In the genomic region with DNA sequence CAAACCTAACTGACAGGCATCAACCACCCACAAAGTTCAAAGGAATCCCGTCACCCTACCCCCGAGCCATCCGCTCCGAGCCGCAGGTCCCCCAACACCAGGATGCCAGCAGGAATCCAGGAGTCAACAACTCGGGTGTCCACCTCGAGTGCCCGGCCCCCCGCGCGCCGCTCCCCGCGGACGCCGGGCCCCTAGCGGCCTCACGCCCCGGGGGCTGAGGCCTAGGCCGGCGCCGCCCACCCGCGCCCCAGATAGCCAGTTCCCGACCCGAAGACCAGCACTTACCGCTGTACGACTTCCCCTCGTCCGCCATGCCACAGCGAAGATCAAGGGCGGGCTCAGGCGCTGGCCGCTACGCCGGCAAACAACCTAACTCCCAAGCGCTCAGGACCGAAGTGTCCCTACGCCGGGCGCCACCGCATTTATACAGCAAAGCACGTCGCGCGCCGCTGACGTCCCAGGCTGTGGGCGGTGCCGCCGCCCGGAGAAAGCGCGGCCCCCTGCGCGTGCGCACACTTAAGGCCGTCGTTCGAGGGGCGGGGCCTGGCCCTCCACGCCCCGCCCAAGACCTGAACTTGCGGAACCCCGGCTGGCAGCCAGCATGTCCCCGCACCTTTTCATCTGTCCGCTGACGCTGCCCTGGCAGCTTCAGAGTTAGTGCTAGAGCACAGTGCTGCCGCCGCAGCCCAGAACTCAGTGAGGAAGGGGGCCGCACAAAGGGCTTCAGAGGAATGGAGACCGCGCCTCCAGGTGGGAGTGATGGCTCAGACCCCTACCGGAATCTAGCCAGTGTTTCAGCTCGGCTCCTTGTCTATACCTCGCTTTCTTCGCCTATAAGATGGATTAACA, we compare ENCODE assay signal across 8 cellular contexts. TPM values are rescaled to one million over a fixed set of nuclear protein-coding genes. Genes with fewer than 3 reads are reported as not detected.
DNase-seq lines count a peak whose midpoint lies in the region; ATAC-seq and TF ChIP-seq lines count a peak whose summit lies in the region.

TSS of gene NXF1 (minus strand) at position 397 of the 849 bp plus-strand sequence. CDS start at position 313, 84 bp downstream.

- ATAC-seq in stimulated activated naive CD8-positive, alpha-beta T cell treated with anti-CD3 and anti-CD28 coated beads, Interleukin-15, amount 100 ng/mL, for 72 hours = peak; percentile 88

- H3K9me3 ChIP-seq in neural cell (ENCODE audit: low read length) = no peaks in the 10 kb centered on the region

- TF ChIP-seq POLR2A in Raji (IDR thresholded peaks at IDR 0.05; ENCODE audit: insufficient read depth, low read depth, low read length) = peak; percentile 100

- peak within 1 kb of the TSS; percentile 89 for H3K27ac ChIP-seq in neural cell (ENCODE audit: low read length)

- no peak for TF ChIP-seq CTCF in fibroblast of the aortic adventitia (IDR thresholded peaks at IDR 0.05; ENCODE audit: insufficient read depth, low read length)
- peak; percentile 63 for TF ChIP-seq CTCF in neural cell (IDR thresholded peaks at IDR 0.05; ENCODE audit: poor library complexity, severe bottlenecking)

- H3K4me3 ChIP-seq in H7 (ENCODE audit: insufficient read depth, low read depth, low read length) (peak within 1 kb of the TSS; percentile 78), fibroblast of the aortic adventitia (ENCODE audit: low read depth, low read length) (peak within 1 kb of the TSS; percentile 97), neural cell (ENCODE audit: low read length) (peak within 1 kb of the TSS; percentile 89)

- H3K9ac ChIP-seq in neural cell (ENCODE audit: low read length) = peak within 1 kb of the TSS; percentile 84

- DNase-seq in G401 (ENCODE audit: low spot score) (peak; percentile 95), H7 (peak; percentile 99), M059J (ENCODE audit: low read depth) (peak; percentile 90), fibroblast of the aortic adventitia (ENCODE audit: low read depth) (peak; percentile 94)
- peak; percentile 93 for DNase-seq in activated T-helper 9 cell treated with anti-CD3 and anti-CD28 coated beads, Interleukin-2, amount 50 U/mL, for 16 hours (ENCODE audit: low read depth)
- peak; percentile 97 to 99 for DNase-seq in stimulated activated naive CD8-positive, alpha-beta T cell treated with anti-CD3 and anti-CD28 coated beads, Interleukin-15, amount 100 ng/mL, for 72 hours

- H3K27me3 Mint-ChIP-seq in stimulated activated naive CD8-positive, alpha-beta T cell treated with anti-CD3 and anti-CD28 coated beads, Interleukin-15, amount 100 ng/mL, for 72 hours = no peaks in the 10 kb centered on the region

- in situ Hi-C loops in G401 (cut with HindIII; ENCODE audit: low sequenced_read_pairs) = no loop called here

- peaks cover 22% of the 10 kb centered on the region for H3K36me3 ChIP-seq in H7 (replicated peaks; ENCODE audit: control insufficient read depth, insufficient read depth, low read length)
- no peaks in the 10 kb centered on the region for H3K36me3 ChIP-seq in neural cell (ENCODE audit: insufficient read depth, low read length)

- H3F3A ChIP-seq in neural cell (ENCODE audit: insufficient read depth, low read length, poor library complexity, severe bottlenecking) = no peaks in the 10 kb centered on the region

- peak within 1 kb of the TSS; percentile 99 for H3K27ac Mint-ChIP-seq in stimulated activated naive CD8-positive, alpha-beta T cell treated with anti-CD3 and anti-CD28 coated beads, Interleukin-15, amount 100 ng/mL, for 72 hours

- peak within 1 kb of the TSS; percentile 99 for H3K4me3 Mint-ChIP-seq in stimulated activated naive CD8-positive, alpha-beta T cell treated with anti-CD3 and anti-CD28 coated beads, Interleukin-15, amount 100 ng/mL, for 72 hours

- no peaks in the 10 kb centered on the region for H3K27me3 ChIP-seq in H7 (ENCODE audit: control insufficient read depth, insufficient read depth, low read length)
- no peaks in the 10 kb centered on the region for H3K27me3 ChIP-seq in neural cell (ENCODE audit: insufficient read depth, low read depth, low read length)

- no peaks in the 10 kb centered on the region for H3K9me3 Mint-ChIP-seq in stimulated activated naive CD8-positive, alpha-beta T cell treated with anti-CD3 and anti-CD28 coated beads, Interleukin-15, amount 100 ng/mL, for 72 hours

- H2AFZ ChIP-seq in neural cell (ENCODE audit: low read depth, low read length) = peak within 1 kb of the TSS; percentile 79

- peaks cover 6% of the 10 kb centered on the region for H4K20me1 ChIP-seq in neural cell (ENCODE audit: insufficient read depth)

- H3K4me1 Mint-ChIP-seq in stimulated activated naive CD8-positive, alpha-beta T cell treated with anti-CD3 and anti-CD28 coated beads, Interleukin-15, amount 100 ng/mL, for 72 hours = peaks cover 48% of the 10 kb centered on the region

- peak; percentile 30 for TF ChIP-seq RAD21 in neural cell (conservative IDR thresholded peaks at IDR 0.05)

- peak; percentile 50 for TF ChIP-seq EP300 in neural cell (conservative IDR thresholded peaks at IDR 0.05; ENCODE audit: poor library complexity, severe bottlenecking)

- peaks cover 23% of the 10 kb centered on the region for H3K79me2 ChIP-seq in neural cell (replicated peaks; ENCODE audit: insufficient read depth, low read length)

- H3K4me2 ChIP-seq in neural cell (ENCODE audit: low read length) = peak within 1 kb of the TSS; percentile 98

- no peaks in the 10 kb centered on the region for H3K9me2 ChIP-seq in neural cell (ENCODE audit: insufficient read depth, low read length)

TF ChIP-seq in neural cell, 6 proteins besides CTCF, POLR2A, EP300 and RAD21:
- TF ChIP-seq REST (IDR thresholded peaks at IDR 0.05; ENCODE audit: borderline replicate concordance) (peak; percentile 77), POLR2AphosphoS5 (IDR thresholded peaks at IDR 0.05) (peak; percentile 99), MXI1 (conservative IDR thresholded peaks at IDR 0.05; ENCODE audit: poor library complexity, severe bottlenecking) (peak; percentile 92), EZH2 (IDR thresholded peaks at IDR 0.05; ENCODE audit: borderline replicate concordance, insufficient read depth, low read length, poor library complexity, severe bottlenecking) (no peak), TAF1 (IDR thresholded peaks at IDR 0.05; ENCODE audit: low read depth) (peak; percentile 96), SMC3 (conservative IDR thresholded peaks at IDR 0.05; ENCODE audit: poor library complexity) (peak; percentile 51)
TF ChIP-seq in neural cell: peak in this region for 5.

RNA-seq across cellular contexts. Expression of gene NXF1, which starts in this region (rescaled TPM):
- 10.2 and 23.3 TPM in 2 replicates for total RNA-seq in G401 (2014; rRNA removed; shearing (Covaris generic))
- 19.1 and 19.3 TPM in 2 replicates for total RNA-seq in H7 (2014; rRNA removed; shearing (Covaris generic))
- total RNA-seq in M059J (2014; rRNA removed; shearing (Covaris generic)) = 23.2 and 30.0 TPM in 2 replicates
- total RNA-seq in fibroblast of the aortic adventitia (ENCODE audit: low replicate concordance) = 27.8 and 77.6 TPM in 2 replicates
- polyA plus RNA-seq in neural cell = 26.0 and 32.1 TPM in 2 replicates
- 26.1 and 42.7 TPM in 2 replicates for polyA minus RNA-seq in neural cell

Comparison
In these comparisons a context has a peak if more than half of its experiments do, and no peak if none do; other contexts are left out.
1. Peak in every context shown above with its lines: DNase-seq, ATAC-seq, H3K4me3 ChIP-seq and H3K27ac ChIP-seq.